In the genomic region with DNA sequence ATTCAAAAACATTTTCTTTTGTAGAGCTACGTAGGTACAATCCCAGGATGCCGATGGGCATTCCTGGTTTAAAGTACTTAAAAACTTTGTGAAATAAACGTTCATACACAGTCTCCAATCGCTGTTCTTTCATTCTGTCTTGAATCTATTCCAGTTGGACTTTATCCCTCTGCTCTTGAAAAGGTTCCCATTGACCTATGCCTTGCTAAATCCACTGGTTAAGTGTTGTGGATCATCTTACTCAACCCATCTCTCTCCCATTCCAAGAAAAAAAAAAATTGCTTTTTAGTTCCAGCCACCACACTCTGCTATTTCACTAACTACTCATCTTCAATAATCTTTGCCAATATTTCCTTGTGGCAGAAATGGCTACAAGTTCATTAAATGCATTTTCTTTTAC, we compare ENCODE assay signal across 24 cellular contexts.
A peak's percentile ranks its signal among the peaks of the same experiment; 100 is the strongest.
DNase-seq lines count a peak whose midpoint lies in the region; ATAC-seq, FAIRE-seq and TF ChIP-seq lines count a peak whose summit lies in the region.
"Had no signal": no experiment of that assay in that cellular context is flagged by ENCODE, and none has a peak within 500 bp of the region (broad histone marks: within the 10 kb centered on the region; RNA-seq: fewer than 3 reads in every experiment).

No MANE protein-coding gene starts in this region.

- no peak for TF ChIP-seq CTCF in AG10803 (conservative IDR thresholded peaks at IDR 0.05; ENCODE audit: low read length)
- no peak for TF ChIP-seq CTCF in astrocyte (IDR thresholded peaks at IDR 0.05; ENCODE audit: insufficient read depth, low read depth, low read length)

- no peaks in the 10 kb centered on the region for H3K36me3 ChIP-seq in astrocyte (ENCODE audit: insufficient read depth, low read length)
- H3K36me3 ChIP-seq in aorta (ENCODE audit: control insufficient read depth in 1 of 2, insufficient read depth in 2 of 2, low read length in 1 of 2) = no peaks in the 10 kb centered on the region
- H3K36me3 ChIP-seq: BLaER1 treated with 17β-estradiol and CSF1 and Interleukin-3, amounts not matched to agents 10 nM and 100 nM; HAP-1 had no signal

- peaks cover 4% of the 10 kb centered on the region for H3K4me1 Mint-ChIP-seq in astrocyte (ENCODE audit: low read depth, unreplicated experiment)
- H3K4me1 Mint-ChIP-seq: CD4-positive, alpha-beta memory T cell; GM23338 had no signal

- H3K27me3 ChIP-seq in astrocyte (ENCODE audit: insufficient read depth, low read length) (no peaks in the 10 kb centered on the region), aorta (ENCODE audit: control insufficient read depth in 1 of 2, insufficient read depth in 2 of 2, low read length in 1 of 2) (no peaks in the 10 kb centered on the region)

- WGBS in aorta, 2 donors = 54 to 57% methylated on average over 4 of the region's 4 CpGs

- no peak overlapping the region for H3K4me2 ChIP-seq in astrocyte (ENCODE audit: low read length)
- H3K4me2 ChIP-seq: BLaER1 treated with 17β-estradiol and CSF1 and Interleukin-3, amounts not matched to agents 10 nM and 100 nM; GM23338; KMS-11; SK-N-SH had no signal

- H3K27ac Mint-ChIP-seq in astrocyte (ENCODE audit: unreplicated experiment) = no peak overlapping the region
- no peak overlapping the region for H3K27ac Mint-ChIP-seq in activated naive CD4-positive, alpha-beta T cell treated with anti-CD3 and anti-CD28 coated beads, Interleukin-2, amount 50 U/mL, for 72 hours
- H3K27ac Mint-ChIP-seq: CD4-positive, alpha-beta memory T cell; GM23338 had no signal

- no peak overlapping the region for H2AFZ ChIP-seq in astrocyte (ENCODE audit: low read depth, low read length)
- H2AFZ ChIP-seq: GM23338 had no signal

- H3K27ac ChIP-seq in astrocyte (ENCODE audit: low read depth, low read length) = no peak overlapping the region
- H3K27ac ChIP-seq in aorta (ENCODE audit: low read depth in 1 of 2, low read length in 2 of 2) = no peak overlapping the region
- H3K27ac ChIP-seq: BLaER1 treated with 17β-estradiol and CSF1 and Interleukin-3, amounts not matched to agents 10 nM and 100 nM; KMS-11 had no signal

- FAIRE-seq in astrocyte (lab: Jason Lieb, UNC) = peak; percentile 98
- FAIRE-seq: GM12891, HTR-8/SVneo had no signal

- ATAC-seq in left lobe of liver (peak; percentile 93), aorta (ENCODE audit: low FRiP score) (peak; percentile 29), HG02588 (IDR thresholded peaks at IDR 0.05; ENCODE audit: unreplicated experiment) (no peak)
- ATAC-seq in activated naive CD4-positive, alpha-beta T cell treated with anti-CD3 and anti-CD28 coated beads, Interleukin-2, amount 50 U/mL, for 72 hours = no peak
- ATAC-seq: GM23338, Panc1 had no signal

- H3K4me3 Mint-ChIP-seq in astrocyte (ENCODE audit: unreplicated experiment) = no peak overlapping the region
- H3K4me3 Mint-ChIP-seq: CD4-positive, alpha-beta memory T cell; GM23338 had no signal

- H3K79me2 ChIP-seq in astrocyte (ENCODE audit: insufficient read depth, low read length) = no peaks in the 10 kb centered on the region

- H3K9me3 ChIP-seq in astrocyte (ENCODE audit: insufficient read depth, low read depth, low read length) = no peaks in the 10 kb centered on the region
- H3K9me3 ChIP-seq in aorta (ENCODE audit: control insufficient read depth, low read length) = no peaks in the 10 kb centered on the region
- H3K9me3 ChIP-seq: BLaER1 treated with 17β-estradiol and CSF1 and Interleukin-3, amounts not matched to agents 10 nM and 100 nM; HAP-1; SK-N-SH had no signal

- no peak overlapping the region for H3K4me3 ChIP-seq in AG10803 (ENCODE audit: low read length)
- no peak overlapping the region for H3K4me3 ChIP-seq in astrocyte (ENCODE audit: insufficient read depth, low read depth, low read length)
- H3K4me3 ChIP-seq in aorta (ENCODE audit: low read length in 2 of 2) = no peak overlapping the region
- H3K4me3 ChIP-seq: BLaER1 treated with 17β-estradiol and CSF1 and Interleukin-3, amounts not matched to agents 10 nM and 100 nM; GM23338; HAP-1 had no signal

- H3K9ac ChIP-seq in astrocyte (ENCODE audit: low read length) = no peak overlapping the region
- H3K9ac ChIP-seq: BLaER1 treated with 17β-estradiol and CSF1 and Interleukin-3, amounts not matched to agents 10 nM and 100 nM; KMS-11; SK-N-SH had no signal

- H3K9me3 Mint-ChIP-seq in astrocyte (ENCODE audit: unreplicated experiment) = no peaks in the 10 kb centered on the region
- H3K9me3 Mint-ChIP-seq in activated naive CD4-positive, alpha-beta T cell treated with anti-CD3 and anti-CD28 coated beads, Interleukin-2, amount 50 U/mL, for 72 hours = no peaks in the 10 kb centered on the region
- H3K9me3 Mint-ChIP-seq: GM23338 had no signal

- intact Hi-C loops in aorta (cut with DNase I) = no loop called here

- H4K20me1 ChIP-seq in astrocyte (ENCODE audit: insufficient read depth, low read length) = no peaks in the 10 kb centered on the region
- H4K20me1 ChIP-seq: BLaER1 treated with 17β-estradiol and CSF1 and Interleukin-3, amounts not matched to agents 10 nM and 100 nM had no signal

- H3K4me1 ChIP-seq in astrocyte (ENCODE audit: insufficient read depth, low read length) = no peaks in the 10 kb centered on the region
- H3K4me1 ChIP-seq in aorta (ENCODE audit: control insufficient read depth in 1 of 2, insufficient read depth in 2 of 2, low read length in 2 of 2) = no peaks in the 10 kb centered on the region
- H3K4me1 ChIP-seq: BLaER1 treated with 17β-estradiol and CSF1 and Interleukin-3, amounts not matched to agents 10 nM and 100 nM; HAP-1 had no signal

- no peaks in the 10 kb centered on the region for H3K36me3 Mint-ChIP-seq in astrocyte (ENCODE audit: low read depth, unreplicated experiment)
- no peaks in the 10 kb centered on the region for H3K36me3 Mint-ChIP-seq in activated naive CD4-positive, alpha-beta T cell treated with anti-CD3 and anti-CD28 coated beads, Interleukin-2, amount 50 U/mL, for 72 hours
- H3K36me3 Mint-ChIP-seq: CD4-positive, alpha-beta memory T cell had no signal

- DNase-seq in AG10803 (ENCODE audit: low read depth) (peak; percentile 36), astrocyte (ENCODE audit: low read depth) (no peak), left lobe of liver (ENCODE audit: low spot score) (no peak), aorta (no peak), OCI-M2 (lab: John Stamatoyannopoulos, UW; ENCODE audit: unreplicated experiment) (no peak)
- no peak for DNase-seq in activated naive CD4-positive, alpha-beta T cell treated with anti-CD3 and anti-CD28 coated beads, Interleukin-2, amount 50 U/mL, for 72 hours (ENCODE audit: low spot score in 2 of 2)
- DNase-seq: CD4-positive, alpha-beta memory T cell; DND-41; IMR-90; NCI-H1092 treated with DMSO at 0.1 percent for 48 hours; NCI-H1436 treated with DMSO at 0.1 percent for 48 hours; NCI-H1930; NCI-H2227 treated with DMSO at 0.1 percent for 48 hours; NCI-H510A; SIG-M5; SK-N-SH had no signal

- H3K27me3 Mint-ChIP-seq in astrocyte (ENCODE audit: low read depth, unreplicated experiment) = no peaks in the 10 kb centered on the region
- H3K27me3 Mint-ChIP-seq: CD4-positive, alpha-beta memory T cell had no signal

Comparison
In these comparisons a context has a peak if more than half of its experiments do, and no peak if none do; other contexts are left out.
1. ATAC-seq: peak in left lobe of liver (single experiment) and aorta (single experiment); none in HG02588 (single experiment) and activated naive CD4-positive, alpha-beta T cell treated with anti-CD3 and anti-CD28 coated beads, Interleukin-2, amount 50 U/mL, for 72 hours (0 of 2).